In genomic region chr9:134410078-134410834, GRCh38 we compare ENCODE assay signal across 12 cellular contexts.
A peak's percentile ranks its signal among the peaks of the same experiment; 100 is the strongest.
DNase-seq lines count a peak whose midpoint lies in the region; ATAC-seq and TF ChIP-seq lines count a peak whose summit lies in the region.
"Had no signal": no experiment of that assay in that cellular context is flagged by ENCODE, and none has a peak within 500 bp of the region (broad histone marks: within the 10 kb centered on the region; RNA-seq: fewer than 3 reads in every experiment).

No MANE protein-coding gene starts in this region.

- H3K4me1 ChIP-seq in vagina, result peaks cover 100% of the 10 kb centered on the region
- peaks cover 17 to 62% of the 10 kb centered on the region in 2 donors for H3K4me1 ChIP-seq in uterus

- no peak for TF ChIP-seq CTCF in natural killer cell (IDR thresholded peaks at IDR 0.05)
- no peak for TF ChIP-seq CTCF in vagina (IDR thresholded peaks at IDR 0.05)
- no peak for TF ChIP-seq CTCF in uterus (IDR thresholded peaks at IDR 0.05)

- H3K36me3 Mint-ChIP-seq in natural killer cell, result no peaks in the 10 kb centered on the region
- no peaks in the 10 kb centered on the region for H3K36me3 Mint-ChIP-seq in natural killer cell treated with Interleukin-12 subunit alpha and Interleukin-12 subunit beta and Interleukin-15 and Interleukin-18, amount 100 ng/mL, for 72 hours
- H3K36me3 Mint-ChIP-seq in central memory CD8-positive, alpha-beta T cell (ENCODE audit: insufficient read depth), result peaks cover 13% of the 10 kb centered on the region
- no peaks in the 10 kb centered on the region for H3K36me3 Mint-ChIP-seq in naive B cell
- peaks cover 2% of the 10 kb centered on the region for H3K36me3 Mint-ChIP-seq in activated naive CD8-positive, alpha-beta T cell treated with anti-CD3 and anti-CD28 coated beads, Interleukin-2, amount 50 U/mL, for 24 hours (ENCODE audit: low read depth)

- H3K27me3 Mint-ChIP-seq in natural killer cell (ENCODE audit: low read depth in 2 of 2) (no peaks in the 10 kb centered on the region), naive B cell (peaks cover 0 to 17% (median 8%) of the 10 kb centered on the region in 3 donors)
- H3K27me3 Mint-ChIP-seq in natural killer cell treated with Interleukin-12 subunit alpha and Interleukin-12 subunit beta and Interleukin-15 and Interleukin-18, amount 100 ng/mL, for 72 hours, result peaks cover 0 to 2% of the 10 kb centered on the region in 2 donors
- no peaks in the 10 kb centered on the region for H3K27me3 Mint-ChIP-seq in central memory CD8-positive, alpha-beta T cell
- peaks cover 9% of the 10 kb centered on the region for H3K27me3 Mint-ChIP-seq in activated naive CD8-positive, alpha-beta T cell treated with anti-CD3 and anti-CD28 coated beads, Interleukin-2, amount 50 U/mL, for 24 hours
- H3K27me3 Mint-ChIP-seq: activated CD4-positive, alpha-beta T cell treated with anti-CD3 and anti-CD28 coated beads for 36 hours had no signal

- H3K9me3 Mint-ChIP-seq in natural killer cell (no peaks in the 10 kb centered on the region), naive B cell (no peaks in the 10 kb centered on the region)
- H3K9me3 Mint-ChIP-seq in natural killer cell treated with Interleukin-12 subunit alpha and Interleukin-12 subunit beta and Interleukin-15 and Interleukin-18, amount 100 ng/mL, for 72 hours, result no peaks in the 10 kb centered on the region
- H3K9me3 Mint-ChIP-seq in central memory CD8-positive, alpha-beta T cell, result no peaks in the 10 kb centered on the region
- no peaks in the 10 kb centered on the region for H3K9me3 Mint-ChIP-seq in activated naive CD8-positive, alpha-beta T cell treated with anti-CD3 and anti-CD28 coated beads, Interleukin-2, amount 50 U/mL, for 24 hours

- H3K36me3 ChIP-seq in vagina (peaks cover 0 to 6% of the 10 kb centered on the region in 2 donors), uterus (no peaks in the 10 kb centered on the region)

- H3K27ac ChIP-seq in vagina, result peak overlapping the region; percentile 80
- no peak overlapping the region for H3K27ac ChIP-seq in uterus
- H3K27ac ChIP-seq: epithelial cell of prostate had no signal

- H3K27ac Mint-ChIP-seq in natural killer cell (peak overlapping the region; percentile 16 to 69), naive B cell (peak overlapping the region in 5 of 6 donors; percentile 26 to 91 (median 51))
- peak overlapping the region in 1 of 2 donors; percentile 4 for H3K27ac Mint-ChIP-seq in natural killer cell treated with Interleukin-12 subunit alpha and Interleukin-12 subunit beta and Interleukin-15 and Interleukin-18, amount 100 ng/mL, for 72 hours
- peak overlapping the region; percentile 32 for H3K27ac Mint-ChIP-seq in central memory CD8-positive, alpha-beta T cell (ENCODE audit: low read depth)
- no peak overlapping the region for H3K27ac Mint-ChIP-seq in activated naive CD8-positive, alpha-beta T cell treated with anti-CD3 and anti-CD28 coated beads, Interleukin-2, amount 50 U/mL, for 24 hours
- H3K27ac Mint-ChIP-seq: activated CD4-positive, alpha-beta T cell treated with anti-CD3 and anti-CD28 coated beads for 36 hours had no signal

- intact Hi-C loops in natural killer cell (cut with micrococcal nuclease), result no loop called here
- intact Hi-C loops in vagina (cut with DNase I), result no loop called here
- intact Hi-C loops in uterus (cut with DNase I; ENCODE audit: low total_unique reads), result no loop called here

- DNase-seq in natural killer cell (no peak), naive B cell (no peak), vagina (ENCODE audit: extremely low spot score in 2 of 2) (no peak), DMS114 treated with DMSO at 0.1 percent for 48 hours (lab: John Stamatoyannopoulos, UW; ENCODE audit: unreplicated experiment) (no peak), uterus (no peak)
- no peak for DNase-seq in natural killer cell treated with Interleukin-12 subunit alpha and Interleukin-12 subunit beta and Interleukin-15 and Interleukin-18, amount 100 ng/mL, for 72 hours (ENCODE audit: low spot score)
- DNase-seq in central memory CD8-positive, alpha-beta T cell (ENCODE audit: low spot score in 2 of 2), result no peak
- DNase-seq in activated naive CD8-positive, alpha-beta T cell treated with anti-CD3 and anti-CD28 coated beads, Interleukin-2, amount 50 U/mL, for 24 hours, result no peak
- DNase-seq: activated CD4-positive, alpha-beta T cell treated with anti-CD3 and anti-CD28 coated beads for 36 hours; activated T-cell treated with anti-CD3 and anti-CD28 coated beads, Interleukin-2, amount 50 U/mL, for 48 hours; NCI-H1092 treated with DMSO at 0.1 percent for 48 hours had no signal

- H3K27me3 ChIP-seq in vagina (no peaks in the 10 kb centered on the region), uterus (no peaks in the 10 kb centered on the region)

- H3K9me3 ChIP-seq in vagina, result no peaks in the 10 kb centered on the region
- no peaks in the 10 kb centered on the region for H3K9me3 ChIP-seq in uterus

- TF ChIP-seq POLR2A in vagina (IDR thresholded peaks at IDR 0.05) (no peak), uterus (IDR thresholded peaks at IDR 0.05) (no peak)

- H3K4me1 Mint-ChIP-seq in natural killer cell, result peaks cover 26 to 53% of the 10 kb centered on the region in 2 donors
- peaks cover 26 to 28% of the 10 kb centered on the region in 2 donors for H3K4me1 Mint-ChIP-seq in natural killer cell treated with Interleukin-12 subunit alpha and Interleukin-12 subunit beta and Interleukin-15 and Interleukin-18, amount 100 ng/mL, for 72 hours (ENCODE audit: low read depth in 2 of 2)
- H3K4me1 Mint-ChIP-seq in central memory CD8-positive, alpha-beta T cell, result peaks cover 26% of the 10 kb centered on the region
- H3K4me1 Mint-ChIP-seq in naive B cell, result peaks cover 25 to 43% (median 30%) of the 10 kb centered on the region in 3 donors
- H3K4me1 Mint-ChIP-seq in activated naive CD8-positive, alpha-beta T cell treated with anti-CD3 and anti-CD28 coated beads, Interleukin-2, amount 50 U/mL, for 24 hours, result peaks cover 20% of the 10 kb centered on the region

- H3K4me3 ChIP-seq in vagina (no peak overlapping the region), uterus (no peak overlapping the region)

- ATAC-seq in natural killer cell (no peak), naive B cell (ENCODE audit: low read depth in 2 of 2) (no peak)
- no peak for ATAC-seq in natural killer cell treated with Interleukin-12 subunit alpha and Interleukin-12 subunit beta and Interleukin-15 and Interleukin-18, amount 100 ng/mL, for 72 hours
- no peak for ATAC-seq in central memory CD8-positive, alpha-beta T cell (replicated peaks; ENCODE audit: extremely low read depth, poor library complexity, severe bottlenecking)
- no peak for ATAC-seq in activated naive CD8-positive, alpha-beta T cell treated with anti-CD3 and anti-CD28 coated beads, Interleukin-2, amount 50 U/mL, for 24 hours
- ATAC-seq: activated CD4-positive, alpha-beta T cell treated with anti-CD3 and anti-CD28 coated beads for 36 hours had no signal

- H3K4me3 Mint-ChIP-seq in natural killer cell (peak overlapping the region; percentile 31), naive B cell (peak overlapping the region in 3 of 8 donors; percentile 9 to 45 (median 10))
- H3K4me3 Mint-ChIP-seq in natural killer cell treated with Interleukin-12 subunit alpha and Interleukin-12 subunit beta and Interleukin-15 and Interleukin-18, amount 100 ng/mL, for 72 hours, result no peak overlapping the region
- H3K4me3 Mint-ChIP-seq in central memory CD8-positive, alpha-beta T cell, result no peak overlapping the region
- H3K4me3 Mint-ChIP-seq in activated naive CD8-positive, alpha-beta T cell treated with anti-CD3 and anti-CD28 coated beads, Interleukin-2, amount 50 U/mL, for 24 hours, result no peak overlapping the region
- H3K4me3 Mint-ChIP-seq: activated CD4-positive, alpha-beta T cell treated with anti-CD3 and anti-CD28 coated beads for 36 hours had no signal
